In the genomic region with DNA sequence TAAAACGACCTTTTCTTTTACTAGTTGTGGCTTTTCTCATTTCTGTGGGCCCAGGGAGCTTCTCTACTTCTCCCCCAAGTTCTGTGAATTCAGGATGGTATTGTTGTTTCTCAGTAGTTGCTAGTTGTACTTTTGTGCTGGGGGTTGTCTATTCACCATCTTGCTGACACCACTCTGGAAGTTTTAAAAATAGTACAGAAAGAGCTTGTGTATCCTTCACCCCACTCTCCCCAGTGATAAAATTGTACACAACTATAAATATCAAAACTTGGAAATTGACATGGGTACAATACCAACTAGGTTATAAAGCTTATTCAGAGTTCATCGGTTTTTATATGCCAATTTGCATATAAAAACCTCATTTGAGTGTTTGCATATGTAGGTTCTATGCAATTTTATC, we compare ENCODE assay signal across 37 cellular contexts. TPM values are rescaled to one million over a fixed set of nuclear protein-coding genes. Genes with fewer than 3 reads are reported as not detected.
"Had no signal": no experiment of that assay in that cellular context is flagged by ENCODE, and none has a peak within 500 bp of the region (broad histone marks: within the 10 kb centered on the region; RNA-seq: fewer than 3 reads in every experiment).

No MANE protein-coding gene starts in this region.

- H3K4me1 ChIP-seq: body of pancreas, breast epithelium had no signal

- H3K4me3 Mint-ChIP-seq: activated B cell treated with CpG ODN at 0.5 μM for 24 hours; activated CD4-positive, alpha-beta memory T cell treated with anti-CD3 and anti-CD28 coated beads for 36 hours; activated CD4-positive, alpha-beta T cell treated with anti-CD3 and anti-CD28 coated beads, Interleukin-2, amount 10 ng/mL, durations not matched to agents 24 days and 14 days; activated CD8-positive, alpha-beta T cell treated with anti-CD3 and anti-CD28 coated beads for 36 hours; activated naive CD4-positive, alpha-beta T cell treated with anti-CD3 and anti-CD28 coated beads for 36 hours; activated naive CD8-positive, alpha-beta T cell treated with anti-CD3 and anti-CD28 coated beads for 36 hours; activated T-cell treated with anti-CD3 and anti-CD28 coated beads, Interleukin-2, amount 50 U/mL, for 4 hours; activated T-cell treated with anti-CD3 and anti-CD28 coated beads, Interleukin-2, amount 50 U/mL, for 72 hours; activated T-helper 1 cell treated with anti-CD3 and anti-CD28 coated beads, Interleukin-12 subunit alpha, Interleukin-12 subunit beta, Interleukin-2, Interleukin-4 antibody, amounts not matched to agents 30 ng/mL and 10 ng/mL and 1 ng/mL, durations not matched to agents 14 hours and 24 hours and 36 hours; activated T-helper 17 cell treated with anti-CD3 and anti-CD28 coated beads, Interleukin-2, amount 50 U/mL, for 72 hours; central memory CD8-positive, alpha-beta T cell; T-helper 1 cell treated with Interleukin-12 subunit alpha and Interleukin-12 subunit beta and Interleukin-4 antibody, amounts not matched to agents 30 μg/mL and 1 μg/mL, for 36 hours; T-helper 2 cell treated with Interferon-gamma antibody and Interleukin-4, amounts not matched to agents 5 μg/mL and 100 μg/mL, for 36 hours had no signal

- ATAC-seq: activated CD8-positive, alpha-beta T cell treated with anti-CD3 and anti-CD28 coated beads for 36 hours; activated naive CD4-positive, alpha-beta T cell treated with anti-CD3 and anti-CD28 coated beads, Interleukin-2, amount 50 U/mL, for 72 hours; activated T-cell treated with anti-CD3 and anti-CD28 coated beads, Interleukin-2, amount 50 U/mL, for 4 hours; activated T-cell treated with anti-CD3 and anti-CD28 coated beads, Interleukin-2, amount 50 U/mL, for 72 hours; activated T-helper 17 cell treated with anti-CD3 and anti-CD28 coated beads, Interleukin-2, amount 50 U/mL, for 72 hours; body of pancreas had no signal

- DNase-seq: activated B cell treated with CpG ODN at 0.5 μM for 24 hours; activated CD4-positive, alpha-beta memory T cell treated with anti-CD3 and anti-CD28 coated beads for 36 hours; activated CD4-positive, alpha-beta T cell treated with anti-CD3 and anti-CD28 coated beads for 4 hours; activated CD4-positive, alpha-beta T cell treated with anti-CD3 and anti-CD28 coated beads, Interleukin-2, amount 10 ng/mL, durations not matched to agents 24 days and 14 days; activated CD4-positive, alpha-beta T cell treated with anti-CD3 and anti-CD28 coated beads, Interleukin-2, amount 50 U/mL, for 1 hour; activated CD4-positive, alpha-beta T cell treated with anti-CD3 and anti-CD28 coated beads, Interleukin-2, amount 50 U/mL, for 4 hours; activated CD4-positive, CD25-positive, alpha-beta regulatory T cell treated with anti-CD3 and anti-CD28 coated beads, Interleukin-2, amount 50 U/mL, for 72 hours; activated CD8-positive, alpha-beta memory T cell treated with anti-CD3 and anti-CD28 coated beads, Interleukin-2, amount 50 U/mL, for 4 hours; activated CD8-positive, alpha-beta T cell treated with anti-CD3 and anti-CD28 coated beads for 36 hours; activated effector memory CD4-positive, alpha-beta T cell treated with anti-CD3 and anti-CD28 coated beads, Interleukin-2, amount 50 U/mL, for 16 hours; activated gamma-delta T cell treated with Interleukin-2 at 50 U/mL for 16 hours; activated naive CD4-positive, alpha-beta T cell; activated naive CD4-positive, alpha-beta T cell treated with anti-CD3 and anti-CD28 coated beads for 36 hours; activated naive CD4-positive, alpha-beta T cell treated with anti-CD3 and anti-CD28 coated beads, Interleukin-2, amount 50 U/mL, for 16 hours; activated naive CD8-positive, alpha-beta T cell treated with anti-CD3 and anti-CD28 coated beads for 36 hours; activated T-cell treated with anti-CD3 and anti-CD28 coated beads for 4 hours; activated T-cell treated with anti-CD3 and anti-CD28 coated beads, Interleukin-2, amount 50 U/mL, for 1 hour; activated T-cell treated with anti-CD3 and anti-CD28 coated beads, Interleukin-2, amount 50 U/mL, for 4 hours; activated T-cell treated with anti-CD3 and anti-CD28 coated beads, Interleukin-2, amount 50 U/mL, for 72 hours; adrenal gland; amniotic stem cell; aorta; body of pancreas; brain microvascular endothelial cell; caudate nucleus; cerebellar nuclear complex; T-helper 1 cell; T-helper 2 cell; T-helper 9 cell had no signal

- H3K4me1 Mint-ChIP-seq: activated B cell treated with CpG ODN at 0.5 μM for 24 hours; activated CD4-positive, alpha-beta T cell treated with anti-CD3 and anti-CD28 coated beads, Interleukin-2, amount 10 ng/mL, durations not matched to agents 24 days and 14 days; activated naive CD8-positive, alpha-beta T cell treated with anti-CD3 and anti-CD28 coated beads for 36 hours; activated T-helper 17 cell treated with anti-CD3 and anti-CD28 coated beads, Interleukin-2, amount 50 U/mL, for 72 hours; central memory CD8-positive, alpha-beta T cell had no signal

- H3K27ac ChIP-seq: adrenal gland, body of pancreas, brain microvascular endothelial cell, breast epithelium, VCaP had no signal

- H3K36me3 ChIP-seq: adrenal gland, brain microvascular endothelial cell, breast epithelium had no signal

- H3K27me3 Mint-ChIP-seq: activated CD4-positive, alpha-beta memory T cell treated with anti-CD3 and anti-CD28 coated beads for 36 hours; activated CD8-positive, alpha-beta T cell treated with anti-CD3 and anti-CD28 coated beads for 36 hours; activated naive CD8-positive, alpha-beta T cell treated with anti-CD3 and anti-CD28 coated beads for 36 hours; activated T-helper 17 cell treated with anti-CD3 and anti-CD28 coated beads, Interleukin-2, amount 50 U/mL, for 72 hours had no signal

- H3K27me3 ChIP-seq: adrenal gland, body of pancreas, brain microvascular endothelial cell, breast epithelium had no signal

- H3K9me3 Mint-ChIP-seq: activated B cell treated with CpG ODN at 0.5 μM for 24 hours; activated CD4-positive, alpha-beta memory T cell treated with anti-CD3 and anti-CD28 coated beads for 36 hours; activated CD8-positive, alpha-beta T cell treated with anti-CD3 and anti-CD28 coated beads for 36 hours; activated T-helper 1 cell treated with anti-CD3 and anti-CD28 coated beads, Interleukin-12 subunit alpha, Interleukin-12 subunit beta, Interleukin-2, Interleukin-4 antibody, amounts not matched to agents 30 ng/mL and 10 ng/mL and 1 ng/mL, durations not matched to agents 14 hours and 24 hours and 36 hours; activated T-helper 17 cell treated with anti-CD3 and anti-CD28 coated beads, Interleukin-2, amount 50 U/mL, for 72 hours; central memory CD8-positive, alpha-beta T cell; T-helper 1 cell treated with Interleukin-12 subunit alpha and Interleukin-12 subunit beta and Interleukin-4 antibody, amounts not matched to agents 30 μg/mL and 1 μg/mL, for 36 hours; T-helper 2 cell treated with Interferon-gamma antibody and Interleukin-4, amounts not matched to agents 5 μg/mL and 100 μg/mL, for 36 hours had no signal

- H3K9me3 ChIP-seq: adrenal gland, body of pancreas, breast epithelium had no signal

- H3K36me3 Mint-ChIP-seq: activated CD4-positive, alpha-beta memory T cell treated with anti-CD3 and anti-CD28 coated beads for 36 hours; activated naive CD8-positive, alpha-beta T cell treated with anti-CD3 and anti-CD28 coated beads for 36 hours had no signal

- H3K27ac Mint-ChIP-seq: activated B cell treated with CpG ODN at 0.5 μM for 24 hours; activated CD4-positive, alpha-beta memory T cell treated with anti-CD3 and anti-CD28 coated beads for 36 hours; activated CD4-positive, alpha-beta T cell treated with anti-CD3 and anti-CD28 coated beads, Interleukin-2, amount 10 ng/mL, durations not matched to agents 24 days and 14 days; activated CD8-positive, alpha-beta T cell treated with anti-CD3 and anti-CD28 coated beads for 36 hours; activated naive CD4-positive, alpha-beta T cell treated with anti-CD3 and anti-CD28 coated beads for 36 hours; activated naive CD4-positive, alpha-beta T cell treated with anti-CD3 and anti-CD28 coated beads, Interleukin-2, amount 50 U/mL, for 72 hours; activated naive CD8-positive, alpha-beta T cell treated with anti-CD3 and anti-CD28 coated beads for 36 hours; activated T-cell treated with anti-CD3 and anti-CD28 coated beads, Interleukin-2, amount 50 U/mL, for 72 hours; activated T-helper 1 cell treated with anti-CD3 and anti-CD28 coated beads, Interleukin-12 subunit alpha, Interleukin-12 subunit beta, Interleukin-2, Interleukin-4 antibody, amounts not matched to agents 30 ng/mL and 10 ng/mL and 1 ng/mL, durations not matched to agents 14 hours and 24 hours and 36 hours; activated T-helper 17 cell treated with anti-CD3 and anti-CD28 coated beads, Interleukin-2, amount 50 U/mL, for 72 hours; T-helper 1 cell treated with Interleukin-12 subunit alpha and Interleukin-12 subunit beta and Interleukin-4 antibody, amounts not matched to agents 30 μg/mL and 1 μg/mL, for 36 hours; T-helper 2 cell treated with Interferon-gamma antibody and Interleukin-4, amounts not matched to agents 5 μg/mL and 100 μg/mL, for 36 hours had no signal

- H3K4me3 ChIP-seq: adrenal gland, body of pancreas, breast epithelium had no signal

RNA-seq across cellular contexts. Expression of a gene that starts 45.3 kb away (rescaled TPM):
- total RNA-seq: activated B cell treated with CpG ODN at 0.5 μM for 24 hours had no signal
